ENCODE assay signal across 25 cellular contexts in genomic region chr3:127953092-127953491, GRCh38. TPM values are rescaled to one million over a fixed set of nuclear protein-coding genes. Genes with fewer than 3 reads are reported as not detected.
A peak's percentile ranks its signal among the peaks of the same experiment; 100 is the strongest.
DNase-seq lines count a peak whose midpoint lies in the region; ATAC-seq and TF ChIP-seq lines count a peak whose summit lies in the region.
"Had no signal": no experiment of that assay in that cellular context is flagged by ENCODE, and none has a peak within 500 bp of the region (broad histone marks: within the 10 kb centered on the region; RNA-seq: fewer than 3 reads in every experiment).

No MANE protein-coding gene starts in this region.

- no peak overlapping the region for H2AFZ ChIP-seq in Karpas-422 (ENCODE audit: low read length)

- H3K4me3 ChIP-seq in coronary artery, result no peak overlapping the region
- H3K4me3 ChIP-seq in Karpas-422 (ENCODE audit: low read length), result no peak overlapping the region
- H3K4me3 ChIP-seq in BE2C (ENCODE audit: low read depth, low read length), result no peak overlapping the region
- H3K4me3 ChIP-seq: K562, SK-N-MC, uterus had no signal

- DNase-seq in ELR (ENCODE audit: low read depth) (peak; percentile 61), HT1080 (ENCODE audit: low read depth) (peak; percentile 11), coronary artery (ENCODE audit: low spot score) (no peak), iris pigment epithelial cell (ENCODE audit: low read depth) (peak; percentile 28), Karpas-422 (no peak), BE2C (no peak)
- DNase-seq: activated CD8-positive, alpha-beta memory T cell treated with anti-CD3 and anti-CD28 coated beads for 24 hours; activated gamma-delta T cell; activated naive CD8-positive, alpha-beta T cell treated with anti-CD3 and anti-CD28 coated beads, Interleukin-2, amount 50 U/mL, for 24 hours; activated T-cell treated with anti-CD3 and anti-CD28 coated beads, Interleukin-2, amount 50 U/mL, for 1 hour; C1 segment of cervical spinal cord; Caco-2; effector memory CD8-positive, alpha-beta T cell; naive B cell; NCI-H146; NCI-H524 treated with DMSO at 0.1 percent for 48 hours; occipital lobe; substantia nigra; uterus had no signal

- ATAC-seq in HG03565 (IDR thresholded peaks at IDR 0.05; ENCODE audit: unreplicated experiment) (no peak), GM19328 (IDR thresholded peaks at IDR 0.05; ENCODE audit: unreplicated experiment) (no peak)
- ATAC-seq: activated naive CD8-positive, alpha-beta T cell treated with anti-CD3 and anti-CD28 coated beads, Interleukin-2, amount 50 U/mL, for 24 hours; effector memory CD8-positive, alpha-beta T cell; K562; stimulated activated effector memory CD8-positive, alpha-beta T cell treated with anti-CD3 and anti-CD28 coated beads, Interleukin-12 subunit alpha, Interleukin-12 subunit beta, amount 100 ng/mL, for 72 hours had no signal

- H3K9me3 ChIP-seq in Karpas-422 (ENCODE audit: low read length), result no peaks in the 10 kb centered on the region
- H3K9me3 ChIP-seq in BE2C, result no peaks in the 10 kb centered on the region
- H3K9me3 ChIP-seq: Caco-2, uterus had no signal

- H3K9ac ChIP-seq in Karpas-422 (ENCODE audit: low read length), result no peak overlapping the region

- no peaks in the 10 kb centered on the region for H3K27me3 ChIP-seq in Karpas-422 (ENCODE audit: low read length)
- no peaks in the 10 kb centered on the region for H3K27me3 ChIP-seq in BE2C
- H3K27me3 ChIP-seq: uterus had no signal

- H3K36me3 ChIP-seq in Karpas-422 (ENCODE audit: insufficient read depth, low read length) (no peaks in the 10 kb centered on the region), BE2C (no peaks in the 10 kb centered on the region)
- H3K36me3 ChIP-seq: uterus had no signal

- TF ChIP-seq CTCF in coronary artery (IDR thresholded peaks at IDR 0.05) (no peak), BE2C (IDR thresholded peaks at IDR 0.05; ENCODE audit: low read depth, low read length) (no peak)

- H3K79me2 ChIP-seq in Karpas-422 (ENCODE audit: low read length), result no peaks in the 10 kb centered on the region

- no peak overlapping the region for H3K4me2 ChIP-seq in Karpas-422 (ENCODE audit: low read depth, low read length, poor library complexity, severe bottlenecking)

- H3K9me2 ChIP-seq in Karpas-422 (replicated peaks; ENCODE audit: insufficient read depth, low read length), result no peaks in the 10 kb centered on the region

- H3K27ac ChIP-seq in coronary artery (peak overlapping the region; percentile 0 to 83), Karpas-422 (ENCODE audit: low read length) (no peak overlapping the region)
- H3K27ac ChIP-seq: SK-N-MC, uterus had no signal

- H4K20me1 ChIP-seq in Karpas-422 (ENCODE audit: insufficient read depth, low read depth, low read length), result no peaks in the 10 kb centered on the region

- H3K4me1 ChIP-seq in Karpas-422 (ENCODE audit: low read length) (no peaks in the 10 kb centered on the region), BE2C (no peaks in the 10 kb centered on the region)
- H3K4me1 ChIP-seq: Caco-2, uterus had no signal

RNA-seq across cellular contexts. Expression of gene KBTBD12, which starts 38.1 kb away (rescaled TPM):
- total RNA-seq in HT1080 (2014; rRNA removed; shearing (Covaris generic)), result not detected in 2 replicates
- not detected in 2 replicates for polyA plus RNA-seq in HT1080 (2015; cell fraction: cytosol; rRNA removed)
- not detected in 2 replicates for polyA plus RNA-seq in HT1080 (2015; cell fraction: nucleus; rRNA removed)
- total RNA-seq in Karpas-422 (2014; rRNA removed; shearing (Covaris generic); ENCODE audit: low replicate concordance), result not detected in 2 replicates
- polyA plus RNA-seq in BE2C (2012; ENCODE audit: insufficient read depth, insufficient read length, low read depth), result 0.17 TPM
- total RNA-seq: Caco-2, K562 had no signal
- polyA plus RNA-seq: AG04450, K562 had no signal

Comparison
In these comparisons a context has a peak if more than half of its experiments do, and no peak if none do; other contexts are left out.
1. DNase-seq: peak in ELR (single experiment), HT1080 (single experiment) and iris pigment epithelial cell (single experiment); none in coronary artery (single experiment), Karpas-422 (single experiment) and BE2C (single experiment).